Comparison of ENCODE assay signal across 26 cellular contexts in the genomic region with DNA sequence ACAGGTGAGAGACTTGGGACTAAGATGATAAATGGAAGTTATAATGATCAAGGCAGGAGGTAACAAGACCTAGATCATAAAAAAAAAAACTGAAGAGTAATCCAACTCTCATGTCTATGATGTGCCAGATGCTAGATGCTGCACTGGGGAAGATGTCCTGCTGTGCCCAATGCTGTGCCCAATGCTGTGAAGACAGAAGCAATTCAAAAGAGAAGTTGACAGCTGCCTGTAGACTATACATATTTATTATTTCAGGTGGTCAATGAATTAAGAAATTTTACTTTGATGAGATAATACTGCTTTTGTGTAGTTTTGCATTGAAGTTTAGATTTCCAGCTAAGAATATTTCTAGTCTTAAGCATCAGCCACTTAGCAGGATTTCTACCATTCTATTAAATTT. TPM values are rescaled to one million over a fixed set of nuclear protein-coding genes. Genes with fewer than 3 reads are reported as not detected.
DNase-seq lines count a peak whose midpoint lies in the region; ATAC-seq and TF ChIP-seq lines count a peak whose summit lies in the region.
"Had no signal": no experiment of that assay in that cellular context is flagged by ENCODE, and none has a peak within 500 bp of the region (broad histone marks: within the 10 kb centered on the region; RNA-seq: fewer than 3 reads in every experiment).

No MANE protein-coding gene starts in this region.

- no peak overlapping the region for H3K27ac Mint-ChIP-seq in Caco-2 (ENCODE audit: unreplicated experiment)
- H3K27ac Mint-ChIP-seq: B cell; CD8-positive, alpha-beta T cell; T-helper 17 cell had no signal

- POLR2A ChIA-PET in Caco-2 (lab: Charles Lee), result no interaction called here

- H3K27me3 ChIP-seq in heart right ventricle (no peaks in the 10 kb centered on the region), psoas muscle (ENCODE audit: insufficient read depth in 3 of 3, low read length in 2 of 3) (no peaks in the 10 kb centered on the region), Caco-2 (replicated peaks; ENCODE audit: control insufficient read depth, insufficient read depth, low read length) (no peaks in the 10 kb centered on the region)

- no peaks in the 10 kb centered on the region for H3K36me3 Mint-ChIP-seq in Caco-2 (ENCODE audit: insufficient read depth, unreplicated experiment)

- ATAC-seq in heart right ventricle (peak in 1 of 8 donors; percentile 44), psoas muscle (peak in 2 of 4 donors; percentile 27 to 28)
- ATAC-seq: A549; CD8-positive, alpha-beta T cell; HCT116; HepG2; T-helper 17 cell had no signal

- no peaks in the 10 kb centered on the region for H3K27me3 Mint-ChIP-seq in Caco-2 (ENCODE audit: insufficient read depth, unreplicated experiment)
- H3K27me3 Mint-ChIP-seq: B cell, T-helper 17 cell had no signal

- BruUV-seq in Caco-2 (replicated peaks; lab: Mats Ljungman, UMichigan), result no TSS peak

- CTCF ChIA-PET in Caco-2 (lab: Charles Lee), result no interaction called here

- TF ChIP-seq CTCF in heart right ventricle (IDR thresholded peaks at IDR 0.05), result no peak
- no peak for TF ChIP-seq CTCF in psoas muscle (IDR thresholded peaks at IDR 0.05)
- no peak for TF ChIP-seq CTCF in Caco-2 (IDR thresholded peaks at IDR 0.05; ENCODE audit: insufficient read depth in 1 of 2, low read depth in 1 of 2, low read length in 1 of 2, severe bottlenecking in 1 of 2, unreplicated experiment in 1 of 2)

- H3K4me1 ChIP-seq in heart right ventricle (peaks cover 0 to 44% (median 13%) of the 10 kb centered on the region in 9 donors), psoas muscle (peaks cover 30% of the 10 kb centered on the region), Caco-2 (peaks cover 8% of the 10 kb centered on the region)

- DNase-seq in heart right ventricle (no peak), cardiac septum (ENCODE audit: low spot score) (no peak), NCI-H146 (lab: John Stamatoyannopoulos, UW) (peak; percentile 18), NCI-H2171 treated with DMSO at 0.1 percent for 48 hours (lab: John Stamatoyannopoulos, UW) (peak; percentile 70), psoas muscle (no peak), Caco-2 (no peak), islet precursor cell (no peak)
- DNase-seq: CD8-positive, alpha-beta T cell; DMS153; DND-41; Karpas-422; NCI-H1092; NCI-H1417 treated with DMSO at 0.1 percent for 48 hours; NCI-H2029; NCI-H446 treated with DMSO at 0.1 percent for 48 hours; NCI-H526; RPMI8226; SIG-M5; SW 1271; T-helper 17 cell had no signal

- H3K9me3 ChIP-seq in heart right ventricle, result peaks cover 0 to 2% (median 0%) of the 10 kb centered on the region in 11 donors
- H3K9me3 ChIP-seq in psoas muscle, result no peaks in the 10 kb centered on the region
- no peaks in the 10 kb centered on the region for H3K9me3 ChIP-seq in Caco-2
- H3K9me3 ChIP-seq: A549 had no signal

- H3K27ac ChIP-seq in heart right ventricle (peak overlapping the region in 7 of 10 donors; percentile 1 to 80 (median 71)), psoas muscle (peak overlapping the region; percentile 34)
- H3K27ac ChIP-seq: A549, C4-2B, SK-N-MC had no signal

- H3K4me3 ChIP-seq in heart right ventricle (no peak overlapping the region), psoas muscle (no peak overlapping the region), Caco-2 (ENCODE audit: low read depth, low read length) (no peak overlapping the region)
- H3K4me3 ChIP-seq: A549, SK-N-MC had no signal

- H3K4me1 Mint-ChIP-seq in Caco-2 (ENCODE audit: low read depth, unreplicated experiment), result peaks cover 6% of the 10 kb centered on the region
- H3K4me1 Mint-ChIP-seq: B cell had no signal

- H3K36me3 ChIP-seq in heart right ventricle (peaks cover 0 to 18% (median 0%) of the 10 kb centered on the region in 9 donors), psoas muscle (ENCODE audit: insufficient read depth in 1 of 2, low read depth in 1 of 2) (no peaks in the 10 kb centered on the region), Caco-2 (ENCODE audit: control insufficient read depth, insufficient read depth, low read length) (no peaks in the 10 kb centered on the region)

- no peak overlapping the region for H3K4me3 Mint-ChIP-seq in Caco-2 (ENCODE audit: unreplicated experiment)
- H3K4me3 Mint-ChIP-seq: B cell; CD8-positive, alpha-beta T cell; T-helper 17 cell had no signal

- no peaks in the 10 kb centered on the region for H3K9me3 Mint-ChIP-seq in Caco-2 (ENCODE audit: unreplicated experiment)

- intact Hi-C loops in heart right ventricle (cut with DNase I) (no loop called here), cardiac septum (cut with DNase I) (no loop called here), psoas muscle (cut with DNase I) (no loop called here), Caco-2 (cut with micrococcal nuclease; ENCODE audit: unreplicated experiment) (no loop called here)

RNA-seq across cellular contexts. Expression of gene VWA8, which starts 21.5 kb away (rescaled TPM):
- total RNA-seq in heart right ventricle, result 10 to 100 TPM; 36.1 to 71.6 (median 60.8) TPM
- 10 to 100 TPM in 1 of 2 donors, 1 to 10 TPM in 1; 7.5 to 19.9 TPM for polyA plus RNA-seq in heart right ventricle
- total RNA-seq in cardiac septum, result 49.7 TPM
- 10 to 100 TPM; 30.1 to 50.5 (median 41.4) TPM for total RNA-seq in psoas muscle
- 10 to 100 TPM in 2 of 3 donors, 1 to 10 TPM in 1; 8.6 to 12.5 (median 12.3) TPM for polyA plus RNA-seq in psoas muscle
- 20.7 and 20.9 TPM in 2 replicates for total RNA-seq in Caco-2 (2022)

Comparison
In these comparisons a context has a peak if more than half of its experiments do, and no peak if none do; other contexts are left out.
1. DNase-seq: peak in NCI-H146 (single experiment) and NCI-H2171 treated with DMSO at 0.1 percent for 48 hours (single experiment); none in heart right ventricle (0 of 2), cardiac septum (single experiment), psoas muscle (0 of 2), Caco-2 (0 of 2) and islet precursor cell (single experiment).